ENCODE assay signal across 8 cellular contexts in the genomic region with DNA sequence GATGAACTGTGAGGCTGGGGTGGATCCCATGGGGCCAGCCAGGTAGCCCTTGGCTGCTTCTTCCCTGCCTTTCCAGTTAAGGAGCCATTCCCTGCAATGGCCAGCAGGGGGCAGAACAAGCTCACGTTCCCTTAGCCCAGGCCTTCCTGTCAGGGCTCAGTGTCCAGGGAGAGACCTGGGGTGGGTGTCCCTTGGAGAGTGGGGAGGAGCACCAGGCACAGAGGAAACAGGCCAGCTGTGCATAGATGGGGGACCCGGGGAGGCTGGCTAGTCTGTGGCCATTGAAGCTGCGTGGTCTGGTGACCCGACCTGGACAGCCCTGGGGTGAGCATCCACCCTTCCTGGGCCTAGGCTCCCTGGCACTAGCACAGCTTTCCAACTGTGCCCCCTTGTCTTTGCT. TPM values are rescaled to one million over a fixed set of nuclear protein-coding genes. Genes with fewer than 3 reads are reported as not detected.
DNase-seq lines count a peak whose midpoint lies in the region; ATAC-seq and TF ChIP-seq lines count a peak whose summit lies in the region.

No MANE protein-coding gene starts in this region.

- H3K9me3 ChIP-seq in endodermal cell (ENCODE audit: control insufficient read depth, low read length): peaks cover 13% of the 10 kb centered on the region

- TF ChIP-seq CTCF in endodermal cell (conservative IDR thresholded peaks at IDR 0.05): peak; percentile 97

- no peaks in the 10 kb centered on the region for H3K4me1 ChIP-seq in endodermal cell (ENCODE audit: control insufficient read depth, insufficient read depth, low read length)

- ATAC-seq in HG03460 (IDR thresholded peaks at IDR 0.05; ENCODE audit: unreplicated experiment): peak; percentile 59
- peak; percentile 84 for ATAC-seq in activated CD8-positive, alpha-beta memory T cell treated with anti-CD3 and anti-CD28 coated beads, Interleukin-2, amount 10 ng/mL, durations not matched to agents 7 days and 5 days

- H3K27ac ChIP-seq in endodermal cell (ENCODE audit: low read depth, low read length): no peak overlapping the region

- DNase-seq in NCI-H2081 (lab: John Stamatoyannopoulos, UW): peak; percentile 60 to 72
- DNase-seq in NCI-H2081 treated with DMSO at 0.1 percent for 48 hours (lab: John Stamatoyannopoulos, UW): no peak
- DNase-seq in NOMO-1 treated with dmso at 0.1 percent for 144 hours (lab: John Stamatoyannopoulos, UW; ENCODE audit: unreplicated experiment): peak; percentile 62
- DNase-seq in activated CD8-positive, alpha-beta memory T cell treated with anti-CD3 and anti-CD28 coated beads, Interleukin-2, amount 10 ng/mL, durations not matched to agents 7 days and 5 days: peak; percentile 88
- DNase-seq in endodermal cell: peak; percentile 94
- peak; percentile 84 for DNase-seq in mucosa of gallbladder (ENCODE audit: low spot score)
- DNase-seq in stimulated activated CD8-positive, alpha-beta memory T cell treated with anti-CD3 and anti-CD28 coated beads, Interleukin-7, amount 100 ng/mL, for 1 hour (ENCODE audit: low read depth in 2 of 2): peak; percentile 46 to 57

- H3K9ac ChIP-seq in endodermal cell (ENCODE audit: extremely low read depth, low read length, poor library complexity, severe bottlenecking): no peak overlapping the region

- H3K4me1 Mint-ChIP-seq in activated CD8-positive, alpha-beta memory T cell treated with anti-CD3 and anti-CD28 coated beads, Interleukin-2, amount 10 ng/mL, durations not matched to agents 7 days and 5 days: peaks cover 8% of the 10 kb centered on the region
- H3K4me1 Mint-ChIP-seq in endodermal cell: no peaks in the 10 kb centered on the region

- no peak overlapping the region for H3K4me3 Mint-ChIP-seq in activated CD8-positive, alpha-beta memory T cell treated with anti-CD3 and anti-CD28 coated beads, Interleukin-2, amount 10 ng/mL, durations not matched to agents 7 days and 5 days
- H3K4me3 Mint-ChIP-seq in endodermal cell: no peak overlapping the region

- peak overlapping the region; percentile 67 for H3K27ac Mint-ChIP-seq in activated CD8-positive, alpha-beta memory T cell treated with anti-CD3 and anti-CD28 coated beads, Interleukin-2, amount 10 ng/mL, durations not matched to agents 7 days and 5 days
- no peak overlapping the region for H3K27ac Mint-ChIP-seq in endodermal cell

- CTCF ChIA-PET in activated CD8-positive, alpha-beta memory T cell treated with anti-CD3 and anti-CD28 coated beads, Interleukin-2, amount 10 ng/mL, durations not matched to agents 7 days and 5 days (lab: Charles Lee): interaction anchor here (0.6 to 24.4 kb wide), 58 partner anchors 11 to 290 kb away, joined by 3 to 790 read pairs (median 4); partner anchors contain the start of genes AHCYL1, CSF1 and GNAI3

- H3K36me3 Mint-ChIP-seq in activated CD8-positive, alpha-beta memory T cell treated with anti-CD3 and anti-CD28 coated beads, Interleukin-2, amount 10 ng/mL, durations not matched to agents 7 days and 5 days: peaks cover 12% of the 10 kb centered on the region
- no peaks in the 10 kb centered on the region for H3K36me3 Mint-ChIP-seq in endodermal cell (ENCODE audit: low read depth)

- no peaks in the 10 kb centered on the region for H3K36me3 ChIP-seq in endodermal cell (ENCODE audit: control insufficient read depth, insufficient read depth, low read length)

- H3K27me3 ChIP-seq in endodermal cell (ENCODE audit: control insufficient read depth, insufficient read depth, low read length, poor library complexity, severe bottlenecking): no peaks in the 10 kb centered on the region

- peaks cover 7% of the 10 kb centered on the region for H3K9me3 Mint-ChIP-seq in activated CD8-positive, alpha-beta memory T cell treated with anti-CD3 and anti-CD28 coated beads, Interleukin-2, amount 10 ng/mL, durations not matched to agents 7 days and 5 days (ENCODE audit: low read depth)
- peaks cover 3% of the 10 kb centered on the region for H3K9me3 Mint-ChIP-seq in endodermal cell

- peaks cover 3% of the 10 kb centered on the region for H3K27me3 Mint-ChIP-seq in activated CD8-positive, alpha-beta memory T cell treated with anti-CD3 and anti-CD28 coated beads, Interleukin-2, amount 10 ng/mL, durations not matched to agents 7 days and 5 days
- H3K27me3 Mint-ChIP-seq in endodermal cell (ENCODE audit: insufficient read depth): peaks cover 18% of the 10 kb centered on the region

- WGBS in endodermal cell (ENCODE audit: insufficient coverage in 1 of 2, insufficient read length in 1 of 2), 2 experiments: 25 to 56% methylated on average over 3 to 4 of the region's 4 CpGs

- no peak overlapping the region for H3K4me3 ChIP-seq in endodermal cell (ENCODE audit: low read length)

RNA-seq across cellular contexts. Expression of gene EPS8L3, which starts 13.2 kb away (rescaled TPM):
- total RNA-seq in activated CD8-positive, alpha-beta memory T cell treated with anti-CD3 and anti-CD28 coated beads, Interleukin-2, amount 10 ng/mL, durations not matched to agents 7 days and 5 days: not detected
- total RNA-seq in endodermal cell: not detected
- not detected for polyA plus RNA-seq in endodermal cell (2013, experiment 1 of 2)
- polyA plus RNA-seq in endodermal cell (2013, experiment 2 of 2): not detected
- 459 TPM for total RNA-seq in mucosa of gallbladder

RNA-seq across cellular contexts. Expression of gene GSTM3, which starts 36.1 kb away (rescaled TPM):
- 1 to 10 TPM; 2.1 to 3.2 TPM for total RNA-seq in activated CD8-positive, alpha-beta memory T cell treated with anti-CD3 and anti-CD28 coated beads, Interleukin-2, amount 10 ng/mL, durations not matched to agents 7 days and 5 days
- total RNA-seq in endodermal cell (10 to 100 TPM in 1 of 2 donors, 1 to 10 TPM in 1; 5.5 to 10.3 TPM), mucosa of gallbladder (40.6 TPM)
- polyA plus RNA-seq in endodermal cell (2013, experiment 1 of 2): 43.1 TPM
- 43.6 TPM for polyA plus RNA-seq in endodermal cell (2013, experiment 2 of 2)

Comparison
In these comparisons a context has a peak if more than half of its experiments do, and no peak if none do; other contexts are left out.
1. RNA of gene EPS8L3, which starts 13.2 kb away (total RNA-seq): 459 TPM in mucosa of gallbladder (single experiment); not detected in activated CD8-positive, alpha-beta memory T cell treated with anti-CD3 and anti-CD28 coated beads, Interleukin-2, amount 10 ng/mL, durations not matched to agents 7 days and 5 days and not detected in endodermal cell; every median in the first group is over 100 times any median in the second.